In the genomic region with DNA sequence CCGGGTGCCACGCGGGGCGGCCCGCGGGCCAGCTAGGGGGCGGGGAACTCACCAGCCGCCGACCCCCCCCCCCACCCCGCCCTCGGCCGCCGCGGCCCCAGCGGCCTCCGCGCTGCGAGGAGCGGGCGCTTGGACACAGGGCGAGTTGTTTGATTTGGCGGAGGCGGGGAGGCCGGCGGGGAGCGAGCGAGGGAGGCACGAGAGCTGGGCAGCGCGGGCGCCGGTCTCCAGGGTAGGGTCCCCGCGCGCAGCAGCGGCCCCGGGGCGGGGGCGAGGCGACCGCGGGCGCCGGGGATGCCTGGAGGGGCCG, we compare ENCODE assay signal across 9 cellular contexts.
DNase-seq lines count a peak whose midpoint lies in the region; ATAC-seq, FAIRE-seq and TF ChIP-seq lines count a peak whose summit lies in the region.
"Had no signal": no experiment of that assay in that cellular context is flagged by ENCODE, and none has a peak within 500 bp of the region (broad histone marks: within the 10 kb centered on the region; RNA-seq: fewer than 3 reads in every experiment).

No MANE protein-coding gene starts in this region.

- H3K27me3 Mint-ChIP-seq in CD14-positive monocyte (ENCODE audit: low read depth in 3 of 3), result peaks cover 43 to 63% (median 48%) of the 10 kb centered on the region in 3 donors

- peaks cover 0 to 16% (median 5%) of the 10 kb centered on the region in 7 donors for H3K9me3 Mint-ChIP-seq in CD14-positive monocyte

- WGBS in heart left ventricle, 4 donors, result 0 to 1% (median 1%) methylated on average over 2 to 45 of the region's 45 CpGs

- H3K4me3 ChIP-seq in heart left ventricle (peak overlapping the region; percentile 21 to 65 (median 52)), skin epidermis (peak overlapping the region; percentile 11 to 50 (median 35))
- H3K4me3 ChIP-seq: K562 had no signal

- H3K4me1 ChIP-seq in heart left ventricle, result peaks cover 0 to 35% (median 14%) of the 10 kb centered on the region in 12 donors

- H3K4me1 Mint-ChIP-seq in CD14-positive monocyte, result no peaks in the 10 kb centered on the region

- peaks cover 0 to under 1% (median 0%) of the 10 kb centered on the region in 12 donors for H3K9me3 ChIP-seq in heart left ventricle

- peaks cover 0 to 24% (median 0%) of the 10 kb centered on the region in 9 donors for H3K27me3 ChIP-seq in heart left ventricle

- intact Hi-C loops in heart left ventricle (cut with DNase I), result no loop called here
- intact Hi-C loops in CD14-positive monocyte (cut with micrococcal nuclease), result no loop called here

- no peak overlapping the region for H3K27ac Mint-ChIP-seq in CD14-positive monocyte

- no peak for FAIRE-seq in D721Med (lab: Jason Lieb, UNC)
- FAIRE-seq: K562 had no signal

- no peak for TF ChIP-seq POLR2A in heart left ventricle (IDR thresholded peaks at IDR 0.05)

- ATAC-seq in GM21786 (IDR thresholded peaks at IDR 0.05; ENCODE audit: unreplicated experiment) (peak; percentile 30), heart left ventricle (peak in 2 of 4 donors; percentile 47 to 51)
- ATAC-seq: K562 had no signal

- peak overlapping the region in 1 of 12 donors; percentile 22 for H3K27ac ChIP-seq in heart left ventricle
- H3K27ac ChIP-seq in skin epidermis, result peak overlapping the region in 12 of 21 experiments; percentile 22 to 75 (median 60)

- TF ChIP-seq CTCF in heart left ventricle (IDR thresholded peaks at IDR 0.05) (no peak), CD14-positive monocyte (IDR thresholded peaks at IDR 0.05) (no peak), D721Med (IDR thresholded peaks at IDR 0.05; ENCODE audit: insufficient read depth, missing control alignments) (no peak)

- peak; percentile 66 for DNase-seq in GM03348 (ENCODE audit: low spot score)
- peak; percentile 64 for DNase-seq in NCI-H69 (lab: John Stamatoyannopoulos, UW)
- no peak for DNase-seq in heart left ventricle
- DNase-seq in CD14-positive monocyte (ENCODE audit: low spot score), result no peak
- no peak for DNase-seq in activated CD8-positive, alpha-beta memory T cell treated with anti-CD3 and anti-CD28 coated beads, Interleukin-2, amount 50 U/mL, for 48 hours
- no peak for DNase-seq in D721Med (ENCODE audit: insufficient read length, low spot score)

- H3K36me3 ChIP-seq in heart left ventricle, result no peaks in the 10 kb centered on the region

- H3K36me3 Mint-ChIP-seq in CD14-positive monocyte, result no peaks in the 10 kb centered on the region

- no peak overlapping the region for H3K4me3 Mint-ChIP-seq in CD14-positive monocyte

Comparison
In these comparisons a context has a peak if more than half of its experiments do, and no peak if none do; other contexts are left out.
1. DNase-seq: peak in GM03348 (single experiment) and NCI-H69 (single experiment); none in heart left ventricle (0 of 5), CD14-positive monocyte (single experiment), activated CD8-positive, alpha-beta memory T cell treated with anti-CD3 and anti-CD28 coated beads, Interleukin-2, amount 50 U/mL, for 48 hours (single experiment) and D721Med (single experiment).